1 cellular context compared by ENCODE assay signal in the genomic region with DNA sequence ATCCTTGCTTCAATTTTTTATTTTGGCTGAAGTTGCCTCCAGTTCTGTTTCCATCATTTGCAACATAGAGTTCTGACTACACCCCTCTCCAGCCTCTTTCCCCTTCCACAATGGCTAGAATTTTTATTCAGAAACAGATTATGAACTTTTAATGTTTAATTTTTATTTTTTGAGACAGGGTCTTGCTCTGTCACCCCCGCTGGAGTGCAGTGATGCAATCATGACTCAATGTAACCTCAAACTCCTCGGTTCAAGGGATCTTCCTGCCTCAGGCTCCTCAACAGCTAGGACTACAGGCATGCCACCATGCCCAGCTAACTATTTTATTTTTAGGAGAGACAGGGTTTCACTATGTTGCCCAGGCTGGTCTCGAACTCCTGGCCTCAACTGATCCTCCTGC.
TF ChIP-seq lines count a peak whose summit lies in the region.

No MANE protein-coding gene starts in this region.

TF ChIP-seq in HepG2, 621 proteins besides CTCF, POLR2A, EP300 and RAD21:
- TF ChIP-seq SOX13 (IDR thresholded peaks at IDR 0.05), result no peak
- no peak for TF ChIP-seq SOX13 (CRISPR knock-in tag; conservative IDR thresholded peaks at IDR 0.05 in 1 of 2, IDR thresholded peaks at IDR 0.05 in 1 of 2)
- TF ChIP-seq CEBPB (IDR thresholded peaks at IDR 0.05; ENCODE audit: borderline replicate concordance, low read depth, low read length), result peak; percentile 41; the same call in 1 of the 2 replicates
